Comparison of ENCODE assay signal across 9 cellular contexts in genomic region chr2:143452817-143453462, GRCh38.
A peak's percentile ranks its signal among the peaks of the same experiment; 100 is the strongest.
DNase-seq lines count a peak whose midpoint lies in the region; ATAC-seq and TF ChIP-seq lines count a peak whose summit lies in the region.
"Had no signal": no experiment of that assay in that cellular context is flagged by ENCODE, and none has a peak within 500 bp of the region (broad histone marks: within the 10 kb centered on the region; RNA-seq: fewer than 3 reads in every experiment).

No MANE protein-coding gene starts in this region.

- H3K27ac ChIP-seq in naive thymus-derived CD4-positive, alpha-beta T cell (ENCODE audit: low read depth, low read length): no peak overlapping the region
- no peak overlapping the region for H3K27ac ChIP-seq in RWPE1

- no peak for TF ChIP-seq CTCF in RWPE1 (conservative IDR thresholded peaks at IDR 0.05; ENCODE audit: low read depth)
- TF ChIP-seq CTCF in Calu3 (IDR thresholded peaks at IDR 0.05; ENCODE audit: unreplicated experiment): no peak

- H3K27me3 ChIP-seq in naive thymus-derived CD4-positive, alpha-beta T cell (ENCODE audit: control insufficient read depth in 2 of 2, insufficient read depth in 2 of 2, low read length in 2 of 2): no peaks in the 10 kb centered on the region

- H3K9me3 Mint-ChIP-seq in naive thymus-derived CD4-positive, alpha-beta T cell: peaks cover 0 to 3% (median 0%) of the 10 kb centered on the region in 11 donors
- no peaks in the 10 kb centered on the region for H3K9me3 Mint-ChIP-seq in Calu3 (ENCODE audit: low read depth, unreplicated experiment)

- no peaks in the 10 kb centered on the region for H3K9me3 ChIP-seq in naive thymus-derived CD4-positive, alpha-beta T cell (ENCODE audit: control insufficient read depth in 2 of 3, low read length in 3 of 3)

- H3K27me3 Mint-ChIP-seq in naive thymus-derived CD4-positive, alpha-beta T cell: no peaks in the 10 kb centered on the region
- no peaks in the 10 kb centered on the region for H3K27me3 Mint-ChIP-seq in Calu3 (ENCODE audit: unreplicated experiment)

- ATAC-seq in GM19043 (IDR thresholded peaks at IDR 0.05; ENCODE audit: low read depth, unreplicated experiment) (peak; percentile 72), HG02759 (IDR thresholded peaks at IDR 0.05; ENCODE audit: unreplicated experiment) (peak; percentile 69), HG03520 (IDR thresholded peaks at IDR 0.05; ENCODE audit: unreplicated experiment) (no peak)
- peak; percentile 86 for ATAC-seq in naive thymus-derived CD4-positive, alpha-beta T cell

- H3K36me3 ChIP-seq in naive thymus-derived CD4-positive, alpha-beta T cell (ENCODE audit: control insufficient read depth in 2 of 3, insufficient read depth in 3 of 3, low read length in 3 of 3): no peaks in the 10 kb centered on the region

- peaks cover 10 to 16% of the 10 kb centered on the region in 2 donors for H3K4me1 ChIP-seq in naive thymus-derived CD4-positive, alpha-beta T cell (ENCODE audit: control insufficient read depth in 2 of 2, insufficient read depth in 2 of 2, low read length in 2 of 2)

- POLR2A ChIA-PET in naive thymus-derived CD4-positive, alpha-beta T cell (lab: Charles Lee): interaction anchor here (1.2 kb wide), 1 partner anchor 21 kb away, joined by 3 read pairs; no protein-coding TSS in a partner anchor
- POLR2A ChIA-PET in RWPE1 (lab: Yijun Ruan, JAX; ENCODE audit: low non-redundant PET): no interaction called here

- no TSS peak for BruUV-seq in Calu3 (replicated peaks; lab: Mats Ljungman, UMichigan)

- H3K4me1 Mint-ChIP-seq in naive thymus-derived CD4-positive, alpha-beta T cell: peaks cover 18 to 70% (median 46%) of the 10 kb centered on the region in 7 donors
- H3K4me1 Mint-ChIP-seq in Calu3 (ENCODE audit: low read depth, unreplicated experiment): no peaks in the 10 kb centered on the region

- H3K4me3 ChIP-seq in naive thymus-derived CD4-positive, alpha-beta T cell (ENCODE audit: low read length): no peak overlapping the region

- H3K27ac Mint-ChIP-seq in naive thymus-derived CD4-positive, alpha-beta T cell: peak overlapping the region in 3 of 9 donors; percentile 11 to 51 (median 34)
- H3K27ac Mint-ChIP-seq in Calu3 (ENCODE audit: unreplicated experiment): no peak overlapping the region

- peak; percentile 7 for DNase-seq in T-helper 22 cell (ENCODE audit: low read depth)
- DNase-seq in naive thymus-derived CD4-positive, alpha-beta T cell: peak in 6 of 9 donors; percentile 8 to 52 (median 32)
- DNase-seq in mucosa of gallbladder (ENCODE audit: low spot score): no peak
- DNase-seq in RWPE1 (ENCODE audit: low spot score): no peak
- DNase-seq in Calu3: no peak
- DNase-seq: occipital lobe had no signal

- peaks cover 4 to 43% (median 25%) of the 10 kb centered on the region in 5 donors for H3K36me3 Mint-ChIP-seq in naive thymus-derived CD4-positive, alpha-beta T cell
- H3K36me3 Mint-ChIP-seq in Calu3 (ENCODE audit: insufficient read depth, unreplicated experiment): no peaks in the 10 kb centered on the region

- intact Hi-C loops in naive thymus-derived CD4-positive, alpha-beta T cell (cut with micrococcal nuclease): loop anchor here in 1 of 2 donors (10.0 kb wide), 1 partner anchor 418 kb away; no protein-coding TSS in a partner anchor
- intact Hi-C loops in Calu3 (cut with micrococcal nuclease; ENCODE audit: unreplicated experiment): no loop called here

- H3K4me3 Mint-ChIP-seq in naive thymus-derived CD4-positive, alpha-beta T cell: peak overlapping the region in 7 of 10 donors; percentile 2 to 45 (median 22)
- no peak overlapping the region for H3K4me3 Mint-ChIP-seq in Calu3 (ENCODE audit: low read depth, unreplicated experiment)

- CTCF ChIA-PET in naive thymus-derived CD4-positive, alpha-beta T cell (lab: Charles Lee): no interaction called here
- CTCF ChIA-PET in RWPE1 (lab: Yijun Ruan, JAX) (interaction anchor here (0.7 kb wide), 1 partner anchor 14 kb away, joined by 3 read pairs; no protein-coding TSS in a partner anchor), Calu3 (lab: Charles Lee) (no interaction called here)

Comparison
In these comparisons a context has a peak if more than half of its experiments do, and no peak if none do; other contexts are left out.
1. DNase-seq: peak in T-helper 22 cell (single experiment) and naive thymus-derived CD4-positive, alpha-beta T cell (6 of 9); none in mucosa of gallbladder (single experiment), RWPE1 (single experiment) and Calu3 (single experiment).